ENCODE assay signal across 8 cellular contexts in the genomic region with DNA sequence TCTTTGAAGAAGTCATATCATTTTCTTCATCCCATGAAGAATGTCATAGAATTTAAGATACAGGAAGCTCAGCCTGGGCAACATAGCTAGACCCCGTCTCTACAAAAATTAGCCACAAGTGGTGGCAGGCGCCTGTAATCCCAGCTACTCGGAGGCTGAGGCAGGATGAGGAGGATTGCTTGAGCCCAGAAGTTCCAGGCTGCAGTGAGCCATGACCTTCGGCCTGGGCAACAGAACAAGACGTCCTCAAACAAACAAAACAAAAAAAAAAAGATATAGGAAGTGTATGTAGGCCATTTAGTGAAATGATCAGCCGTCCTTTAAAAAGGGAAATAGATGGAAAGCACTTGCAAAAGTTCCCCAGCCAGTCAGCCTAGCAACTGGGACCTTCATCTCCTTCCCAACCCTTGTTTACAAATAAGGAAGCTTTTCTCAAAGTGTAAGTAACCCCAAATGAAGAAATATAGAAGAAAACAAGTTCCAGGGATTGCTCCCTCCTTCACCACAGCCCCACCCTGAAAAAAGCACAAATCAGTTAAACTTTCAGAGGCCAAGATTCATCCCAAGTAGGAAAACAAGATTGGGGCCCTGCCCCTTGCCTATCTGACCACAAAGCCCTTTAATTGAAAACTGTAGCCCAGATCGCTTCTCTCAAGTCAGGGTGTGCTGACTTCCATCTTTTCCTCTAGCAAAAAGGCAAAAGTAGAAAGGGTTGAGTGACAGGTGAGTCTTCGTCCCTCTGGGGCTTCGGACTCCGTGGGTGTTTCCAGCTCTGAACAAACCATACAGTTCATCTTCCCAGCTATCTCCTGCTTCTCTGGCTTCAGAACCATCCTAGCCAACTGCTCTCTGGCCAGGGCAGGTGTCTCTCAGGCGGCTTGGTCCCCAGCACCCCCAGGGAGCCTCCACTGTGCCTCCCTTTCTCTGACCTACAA. TPM values are rescaled to one million over a fixed set of nuclear protein-coding genes. Genes with fewer than 3 reads are reported as not detected.
A peak's percentile ranks its signal among the peaks of the same experiment; 100 is the strongest.
DNase-seq lines count a peak whose midpoint lies in the region; ATAC-seq and TF ChIP-seq lines count a peak whose summit lies in the region.

No MANE protein-coding gene starts in this region.

- ATAC-seq in GM18498 (IDR thresholded peaks at IDR 0.05; ENCODE audit: unreplicated experiment): no peak

- no peak for TF ChIP-seq CTCF in fibroblast of villous mesenchyme (IDR thresholded peaks at IDR 0.05; ENCODE audit: insufficient read depth, low read depth, low read length)

- no peaks in the 10 kb centered on the region for H3K36me3 ChIP-seq in SK-N-MC (ENCODE audit: insufficient read depth, low read length)

- H3K27ac ChIP-seq in SK-N-MC: no peak overlapping the region

- H3K9ac ChIP-seq in SK-N-MC (ENCODE audit: insufficient read length): no peak overlapping the region

- peak overlapping the region; percentile 83; the same call in 1 of the 2 replicates for H3K4me3 ChIP-seq in GM08714 (ENCODE audit: low read length)
- peak overlapping the region; percentile 91 for H3K4me3 ChIP-seq in SK-N-MC
- peak overlapping the region; percentile 97 for H3K4me3 ChIP-seq in fibroblast of villous mesenchyme (ENCODE audit: low read depth, low read length)

- no peaks in the 10 kb centered on the region for H3K9me3 ChIP-seq in SK-N-MC (ENCODE audit: low read depth, low read length)

- DNase-seq in SK-N-MC (ENCODE audit: low read depth, low spot score) (no peak), fibroblast of villous mesenchyme (ENCODE audit: low read depth) (peak; percentile 7), pons (ENCODE audit: low spot score) (peak; percentile 45), NCI-H446 treated with DMSO at 0.1 percent for 48 hours (lab: John Stamatoyannopoulos, UW) (no peak), NCI-H2081 (lab: John Stamatoyannopoulos, UW) (no peak), NCI-H69 (lab: John Stamatoyannopoulos, UW) (no peak)

RNA-seq across cellular contexts. Expression of a gene that starts 1.2 kb away (rescaled TPM):
- 11.6 and 23.3 TPM in 2 replicates for total RNA-seq in fibroblast of villous mesenchyme

Comparison
In these comparisons a context has a peak if more than half of its experiments do, and no peak if none do; other contexts are left out.
1. DNase-seq: peak in fibroblast of villous mesenchyme (single experiment) and pons (single experiment); none in SK-N-MC (single experiment), NCI-H446 treated with DMSO at 0.1 percent for 48 hours (single experiment), NCI-H2081 (0 of 2) and NCI-H69 (single experiment).
2. Peak in every context shown above with its lines, with median percentiles within 50 percentile points of each other: H3K4me3 ChIP-seq.